18 cellular contexts compared by ENCODE assay signal in genomic region chrX:105706041-105706440, GRCh38.
"Had no signal": no experiment of that assay in that cellular context is flagged by ENCODE, and none has a peak within 500 bp of the region (broad histone marks: within the 10 kb centered on the region; RNA-seq: fewer than 3 reads in every experiment).

No MANE protein-coding gene starts in this region.

- H3K27me3 Mint-ChIP-seq: activated B cell treated with CpG ODN at 0.5 μM for 24 hours; activated CD8-positive, alpha-beta T cell treated with anti-CD3 and anti-CD28 coated beads for 36 hours; activated naive CD8-positive, alpha-beta T cell treated with anti-CD3 and anti-CD28 coated beads for 36 hours; T-helper 17 cell had no signal

- H3K4me3 Mint-ChIP-seq: activated B cell treated with CpG ODN at 0.5 μM for 24 hours; activated CD8-positive, alpha-beta T cell treated with anti-CD3 and anti-CD28 coated beads for 36 hours; activated naive CD8-positive, alpha-beta T cell treated with anti-CD3 and anti-CD28 coated beads for 36 hours; natural killer cell; T-helper 17 cell had no signal

- DNase-seq: activated B cell treated with CpG ODN at 0.5 μM for 24 hours; activated CD4-positive, alpha-beta T cell treated with anti-CD3 and anti-CD28 coated beads for 48 hours; activated CD8-positive, alpha-beta T cell treated with anti-CD3 and anti-CD28 coated beads for 36 hours; activated gamma-delta T cell; activated naive CD8-positive, alpha-beta T cell treated with anti-CD3 and anti-CD28 coated beads for 36 hours; activated T-cell treated with anti-CD3 and anti-CD28 coated beads, Interleukin-2, amount 50 U/mL, for 48 hours; anterior cingulate cortex; glutamatergic neuron; hypothalamus; kidney glomerular epithelial cell; left ventricle myocardium superior; mesendoderm; natural killer cell; spleen; stomach; T-helper 17 cell had no signal

- H3K9me3 ChIP-seq: neutrophil, right atrium auricular region, spleen, stomach had no signal

- H3K27ac Mint-ChIP-seq: activated B cell treated with CpG ODN at 0.5 μM for 24 hours; activated CD8-positive, alpha-beta T cell treated with anti-CD3 and anti-CD28 coated beads for 36 hours; activated naive CD8-positive, alpha-beta T cell treated with anti-CD3 and anti-CD28 coated beads for 36 hours; natural killer cell; T-helper 17 cell had no signal

- H3K9me3 Mint-ChIP-seq: activated CD8-positive, alpha-beta T cell treated with anti-CD3 and anti-CD28 coated beads for 36 hours had no signal

- H3K36me3 ChIP-seq: neutrophil, right atrium auricular region, spleen, stomach had no signal

- ATAC-seq: activated CD8-positive, alpha-beta T cell treated with anti-CD3 and anti-CD28 coated beads for 36 hours; left ventricle myocardium superior; natural killer cell; T-helper 17 cell had no signal

- H3K27me3 ChIP-seq: neutrophil, right atrium auricular region, spleen, stomach had no signal

- H3K4me1 Mint-ChIP-seq: activated B cell treated with CpG ODN at 0.5 μM for 24 hours; activated naive CD8-positive, alpha-beta T cell treated with anti-CD3 and anti-CD28 coated beads for 36 hours; natural killer cell; T-helper 17 cell had no signal

- H3K27ac ChIP-seq: neutrophil, right atrium auricular region, spleen, stomach had no signal

- H3K4me3 ChIP-seq: right atrium auricular region, spleen, stomach had no signal

- H3K36me3 Mint-ChIP-seq: activated naive CD8-positive, alpha-beta T cell treated with anti-CD3 and anti-CD28 coated beads for 36 hours; natural killer cell had no signal

- H3K4me1 ChIP-seq: right atrium auricular region, spleen, stomach had no signal
